ENCODE assay signal across 24 cellular contexts in the genomic region with DNA sequence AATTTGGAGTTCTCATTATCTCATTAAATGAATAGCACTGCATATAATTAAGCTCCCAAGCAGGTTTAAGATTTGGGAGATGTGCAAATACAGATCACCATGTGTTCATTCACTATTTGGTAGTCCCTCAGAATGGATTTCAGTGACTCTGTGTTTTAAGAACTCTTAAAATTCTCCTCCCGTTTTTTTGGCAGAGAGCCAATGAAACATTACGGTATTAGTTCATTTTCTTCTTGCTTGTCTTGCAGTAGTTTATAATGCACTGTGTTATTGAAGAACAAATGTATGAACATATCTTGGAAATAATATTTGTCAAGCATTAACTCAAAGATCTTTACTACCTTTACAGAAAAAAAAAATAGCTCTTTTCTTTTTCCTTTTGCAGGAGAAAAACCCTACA. TPM values are rescaled to one million over a fixed set of nuclear protein-coding genes. Genes with fewer than 3 reads are reported as not detected.
DNase-seq lines count a peak whose midpoint lies in the region; ATAC-seq and TF ChIP-seq lines count a peak whose summit lies in the region.
"Had no signal": no experiment of that assay in that cellular context is flagged by ENCODE, and none has a peak within 500 bp of the region (broad histone marks: within the 10 kb centered on the region; RNA-seq: fewer than 3 reads in every experiment).

No MANE protein-coding gene starts in this region.

- DNase-seq in A673 (ENCODE audit: low spot score) (peak; percentile 34), Calu3 (no peak), left kidney (ENCODE audit: low read depth, low spot score) (peak; percentile 28), glutamatergic neuron (no peak), mucosa of descending colon (no peak)
- DNase-seq in central memory CD8-positive, alpha-beta T cell (ENCODE audit: low spot score in 2 of 2) = no peak
- no peak for DNase-seq in effector CD8-positive, alpha-beta T cell (lab: John Stamatoyannopoulos, UW)
- DNase-seq: activated CD4-positive, alpha-beta T cell treated with anti-CD3 and anti-CD28 coated beads for 48 hours; anterior cingulate cortex; COR-L47; cortex of kidney; DND-41; immature natural killer cell; MV-4-11; naive B cell; NCI-H1436; NCI-H2081 treated with DMSO at 0.1 percent for 48 hours; NCI-H774; occipital lobe; stimulated activated naive CD4-positive, alpha-beta T cell; upper lobe of left lung had no signal

- H3K36me3 Mint-ChIP-seq in Calu3 (ENCODE audit: insufficient read depth, unreplicated experiment) (peaks cover 58% of the 10 kb centered on the region), glutamatergic neuron (ENCODE audit: unreplicated experiment) (no peaks in the 10 kb centered on the region)
- H3K36me3 Mint-ChIP-seq in central memory CD8-positive, alpha-beta T cell (ENCODE audit: insufficient read depth) = peaks cover 63% of the 10 kb centered on the region

- peaks cover 40% of the 10 kb centered on the region for H3K36me3 ChIP-seq in A673 (ENCODE audit: insufficient read depth, low read length, poor library complexity, severe bottlenecking)
- H3K36me3 ChIP-seq in mucosa of descending colon (ENCODE audit: low read depth) = peaks cover 7% of the 10 kb centered on the region

- no peak overlapping the region for H3K27ac ChIP-seq in A673 (ENCODE audit: low read depth, low read length, poor library complexity, severe bottlenecking)
- H3K27ac ChIP-seq: suprapubic skin, upper lobe of left lung had no signal

- POLR2A ChIA-PET in A673 (lab: Charles Lee; ENCODE audit: low non-redundant PET) = no interaction called here

- H3K4me3 Mint-ChIP-seq in Calu3 (ENCODE audit: low read depth, unreplicated experiment) (no peak overlapping the region), glutamatergic neuron (ENCODE audit: unreplicated experiment) (no peak overlapping the region)
- H3K4me3 Mint-ChIP-seq in central memory CD8-positive, alpha-beta T cell = no peak overlapping the region
- H3K4me3 Mint-ChIP-seq: activated naive CD8-positive, alpha-beta T cell; immature natural killer cell; mesothelial cell of epicardium; naive B cell had no signal

- no peaks in the 10 kb centered on the region for H3K9me3 Mint-ChIP-seq in Calu3 (ENCODE audit: low read depth, unreplicated experiment)
- no peaks in the 10 kb centered on the region for H3K9me3 Mint-ChIP-seq in central memory CD8-positive, alpha-beta T cell
- H3K9me3 Mint-ChIP-seq in glutamatergic neuron (ENCODE audit: unreplicated experiment) = no peaks in the 10 kb centered on the region
- H3K9me3 Mint-ChIP-seq: immature natural killer cell, mesothelial cell of epicardium, naive B cell had no signal

- no peak for TF ChIP-seq CTCF in A673 (conservative IDR thresholded peaks at IDR 0.05; ENCODE audit: low read depth, low read length)
- no peak for TF ChIP-seq CTCF in Calu3 (IDR thresholded peaks at IDR 0.05; ENCODE audit: unreplicated experiment)
- TF ChIP-seq CTCF in glutamatergic neuron (IDR thresholded peaks at IDR 0.05; ENCODE audit: partially characterized antibody, unreplicated experiment) = no peak
- no peak for TF ChIP-seq CTCF in mucosa of descending colon (IDR thresholded peaks at IDR 0.05)

- intact Hi-C loops in A673 (cut with micrococcal nuclease; ENCODE audit: unreplicated experiment) = no loop called here
- intact Hi-C loops in Calu3 (cut with micrococcal nuclease; ENCODE audit: unreplicated experiment) = no loop called here
- intact Hi-C loops in mucosa of descending colon (cut with DNase I, micrococcal nuclease) = no loop called here

- H3K4me1 Mint-ChIP-seq in Calu3 (ENCODE audit: low read depth, unreplicated experiment) (peaks cover 19% of the 10 kb centered on the region), glutamatergic neuron (ENCODE audit: low read depth, unreplicated experiment) (no peaks in the 10 kb centered on the region)
- peaks cover 30% of the 10 kb centered on the region for H3K4me1 Mint-ChIP-seq in central memory CD8-positive, alpha-beta T cell
- H3K4me1 Mint-ChIP-seq: naive B cell had no signal

- H3K4me1 ChIP-seq in A673 (ENCODE audit: insufficient read depth, low read length, poor library complexity, severe bottlenecking) (peaks cover 26% of the 10 kb centered on the region), mucosa of descending colon (ENCODE audit: low read depth) (no peaks in the 10 kb centered on the region)

- no peaks in the 10 kb centered on the region for H3K27me3 Mint-ChIP-seq in Calu3 (ENCODE audit: unreplicated experiment)
- H3K27me3 Mint-ChIP-seq in central memory CD8-positive, alpha-beta T cell = no peaks in the 10 kb centered on the region
- no peaks in the 10 kb centered on the region for H3K27me3 Mint-ChIP-seq in glutamatergic neuron (ENCODE audit: unreplicated experiment)
- H3K27me3 Mint-ChIP-seq: activated naive CD8-positive, alpha-beta T cell; naive B cell had no signal

- no TSS peak for BruUV-seq in A673 (replicated peaks; lab: Mats Ljungman, UMichigan)
- BruUV-seq in Calu3 (replicated peaks; lab: Mats Ljungman, UMichigan) = no TSS peak

- no peak for ATAC-seq in central memory CD8-positive, alpha-beta T cell (replicated peaks; ENCODE audit: extremely low read depth, poor library complexity, severe bottlenecking)
- no peak for ATAC-seq in mucosa of descending colon

- H3K4me3 ChIP-seq in A673 (ENCODE audit: low read depth, low read length, poor library complexity, severe bottlenecking) = no peak overlapping the region
- H3K4me3 ChIP-seq in mucosa of descending colon = no peak overlapping the region
- H3K4me3 ChIP-seq: suprapubic skin, upper lobe of left lung had no signal

- CTCF ChIA-PET in A673 (lab: Charles Lee) = no interaction called here
- CTCF ChIA-PET in Calu3 (lab: Charles Lee) = no interaction called here

- H3K9me3 ChIP-seq in A673 (ENCODE audit: low read depth, low read length, poor library complexity, severe bottlenecking) (no peaks in the 10 kb centered on the region), mucosa of descending colon (no peaks in the 10 kb centered on the region)
- H3K9me3 ChIP-seq: suprapubic skin, upper lobe of left lung had no signal

- H3K27me3 ChIP-seq in A673 (replicated peaks; ENCODE audit: insufficient read depth, low read depth, low read length, poor library complexity) = no peaks in the 10 kb centered on the region
- H3K27me3 ChIP-seq: suprapubic skin, upper lobe of left lung had no signal

- H3K27ac Mint-ChIP-seq in Calu3 (ENCODE audit: unreplicated experiment) = peak overlapping the region; percentile 47
- H3K27ac Mint-ChIP-seq in central memory CD8-positive, alpha-beta T cell (ENCODE audit: low read depth) = peak overlapping the region; percentile 22
- no peak overlapping the region for H3K27ac Mint-ChIP-seq in glutamatergic neuron (ENCODE audit: unreplicated experiment)

RNA-seq across cellular contexts. Expression of gene KLF3, which starts 32.7 kb away (rescaled TPM):
- total RNA-seq in A673 (2021) (36.1 and 38.4 TPM in 2 replicates), Calu3 (2022) (49.9 and 56.6 TPM in 2 replicates), glutamatergic neuron (ENCODE audit: unreplicated experiment) (38.4 TPM), mucosa of descending colon (100 to 1,000 TPM; 102 to 151 (median 128) TPM)

Comparison
In these comparisons a context has a peak if more than half of its experiments do, and no peak if none do; other contexts are left out.
1. DNase-seq: peak in A673 (single experiment) and left kidney (single experiment); none in Calu3 (single experiment), central memory CD8-positive, alpha-beta T cell (0 of 2), glutamatergic neuron (single experiment), effector CD8-positive, alpha-beta T cell (single experiment) and mucosa of descending colon (0 of 3).